ENCODE assay signal across 8 cellular contexts in the genomic region with DNA sequence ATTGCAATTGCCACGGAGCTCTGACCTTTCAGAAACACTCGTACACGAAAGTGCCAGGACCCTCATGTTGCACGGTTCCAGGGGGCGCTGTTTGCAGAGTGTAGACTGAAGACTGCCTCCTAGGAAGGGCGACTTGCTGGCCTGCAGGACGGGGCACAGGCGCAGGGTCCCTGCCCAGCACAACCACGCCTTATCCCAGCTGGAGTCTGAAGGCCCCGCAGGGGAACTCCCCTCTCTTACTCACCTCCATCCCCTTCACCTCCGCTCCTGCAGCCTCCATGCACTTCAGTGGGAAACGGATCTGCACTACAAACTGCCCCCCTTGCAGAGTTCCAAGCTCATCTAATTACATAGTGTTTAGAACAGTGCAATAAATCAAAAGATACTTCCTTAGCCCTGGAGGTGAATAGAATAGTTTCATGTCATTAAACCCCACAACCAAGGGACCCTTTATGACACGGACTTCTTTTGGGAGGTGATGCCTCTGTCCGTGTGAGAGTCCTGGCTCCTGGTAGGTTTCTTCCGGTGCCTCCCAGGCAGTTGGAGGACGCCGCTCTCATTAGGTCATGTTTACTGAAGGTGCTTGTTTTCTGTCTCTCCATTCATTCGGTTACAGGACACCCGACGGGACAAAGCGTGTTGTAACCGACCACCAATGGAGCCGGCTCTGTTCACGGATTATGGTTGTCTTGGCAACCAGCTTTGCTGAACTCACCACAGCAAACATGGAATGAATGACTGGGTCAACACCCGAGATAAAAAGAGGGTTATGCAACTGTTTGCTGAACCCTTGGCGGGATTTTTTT.
DNase-seq lines count a peak whose midpoint lies in the region; ATAC-seq and TF ChIP-seq lines count a peak whose summit lies in the region.

No MANE protein-coding gene starts in this region.

- H3K27me3 ChIP-seq in neural progenitor cell = peaks cover 35% of the 10 kb centered on the region

- peaks cover 31% of the 10 kb centered on the region for H3K4me1 Mint-ChIP-seq in neural progenitor cell

- no peaks in the 10 kb centered on the region for H3K36me3 ChIP-seq in neural progenitor cell

- H3K27me3 Mint-ChIP-seq in neural progenitor cell (ENCODE audit: insufficient read depth, low read depth) = peaks cover 33% of the 10 kb centered on the region

- no peaks in the 10 kb centered on the region for H3K9me3 ChIP-seq in neural progenitor cell (ENCODE audit: low read depth)

- H3K4me3 Mint-ChIP-seq in neural progenitor cell = peak overlapping the region; percentile 81

- peak overlapping the region; percentile 59 for H3K27ac Mint-ChIP-seq in neural progenitor cell

- ATAC-seq in HG02970 (IDR thresholded peaks at IDR 0.05; ENCODE audit: low FRiP score, unreplicated experiment) (no peak), GM21526 (IDR thresholded peaks at IDR 0.05; ENCODE audit: low FRiP score, unreplicated experiment) (no peak)

- DNase-seq in NCI-H345 (lab: John Stamatoyannopoulos, UW) (peak; percentile 95), epithelial cell of esophagus (ENCODE audit: low read depth) (peak; percentile 26), neural progenitor cell (ENCODE audit: low spot score) (peak; percentile 97), NK-92 (lab: John Stamatoyannopoulos, UW; ENCODE audit: unreplicated experiment) (no peak)
- DNase-seq in effector CD8-positive, alpha-beta T cell (lab: John Stamatoyannopoulos, UW) = no peak

- peaks cover 20% of the 10 kb centered on the region for H3F3A ChIP-seq in neural progenitor cell (ENCODE audit: low read depth)

- H3K9me3 Mint-ChIP-seq in neural progenitor cell = peaks cover 18% of the 10 kb centered on the region

- TF ChIP-seq CTCF in GM12873 (IDR thresholded peaks at IDR 0.05; ENCODE audit: insufficient read depth, low read depth, low read length, missing control alignments) (peak; percentile 9), epithelial cell of esophagus (IDR thresholded peaks at IDR 0.05; ENCODE audit: insufficient read depth, low read depth, low read length, missing control alignments) (no peak), neural progenitor cell (IDR thresholded peaks at IDR 0.05) (peak; percentile 82)

- H3K79me2 ChIP-seq in neural progenitor cell (ENCODE audit: low read depth) = no peaks in the 10 kb centered on the region

- peak overlapping the region; percentile 18 for H3K27ac ChIP-seq in neural progenitor cell

- H4K20me1 ChIP-seq in neural progenitor cell (ENCODE audit: low read depth) = peaks cover 4% of the 10 kb centered on the region

- no peaks in the 10 kb centered on the region for H3K36me3 Mint-ChIP-seq in neural progenitor cell

- peaks cover 19% of the 10 kb centered on the region for H3K4me1 ChIP-seq in neural progenitor cell

- H2AFZ ChIP-seq in neural progenitor cell (replicated peaks) = no peak overlapping the region

- peak overlapping the region; percentile 53 for H3K4me2 ChIP-seq in neural progenitor cell

- no peak overlapping the region for H3K4me3 ChIP-seq in epithelial cell of esophagus (ENCODE audit: low read length)
- peak overlapping the region; percentile 42 for H3K4me3 ChIP-seq in neural progenitor cell

- no peak overlapping the region for H3K9ac ChIP-seq in neural progenitor cell

Comparison
In these comparisons a context has a peak if more than half of its experiments do, and no peak if none do; other contexts are left out.
1. DNase-seq: peak in NCI-H345 (single experiment), epithelial cell of esophagus (single experiment) and neural progenitor cell (single experiment); none in NK-92 (single experiment) and effector CD8-positive, alpha-beta T cell (single experiment).